In genomic region chr15:51162865-51163762, GRCh38 we compare ENCODE assay signal across 8 cellular contexts.
A peak's percentile ranks its signal among the peaks of the same experiment; 100 is the strongest.
DNase-seq lines count a peak whose midpoint lies in the region; ATAC-seq, FAIRE-seq and TF ChIP-seq lines count a peak whose summit lies in the region.

No MANE protein-coding gene starts in this region.

- BruUV-seq in endothelial cell of umbilical vein (replicated peaks; lab: Mats Ljungman, UMichigan), result no TSS peak

- no peaks in the 10 kb centered on the region for H3K9me3 ChIP-seq in endothelial cell of umbilical vein (replicated peaks; ENCODE audit: control insufficient read depth, insufficient read depth, low read length)

- peak overlapping the region in 1 of 3 experiments; percentile 23 for H3K4me3 ChIP-seq in endothelial cell of umbilical vein (replicated peaks in 1 of 3; ENCODE audit: insufficient read depth in 1 of 3, low read depth in 1 of 3, low read length in 3 of 3)

- peak; percentile 87 to 94 for TF ChIP-seq CTCF in endothelial cell of umbilical vein (IDR thresholded peaks at IDR 0.05; ENCODE audit: extremely low read depth in 1 of 2, insufficient read depth in 1 of 2, low read depth in 1 of 2, low read length in 2 of 2)

- H3K4me2 ChIP-seq in endothelial cell of umbilical vein (ENCODE audit: insufficient read depth, low read length), result peak overlapping the region; percentile 66

- H3K9ac ChIP-seq in endothelial cell of umbilical vein (replicated peaks; ENCODE audit: extremely low read depth, insufficient read depth, low read length), result no peak overlapping the region

- H2AFZ ChIP-seq in endothelial cell of umbilical vein (ENCODE audit: low read depth, low read length), result peak overlapping the region; percentile 77

- POLR2A ChIA-PET in endothelial cell of umbilical vein (lab: Charles Lee), result interaction anchor here (0.7 kb wide), 1 partner anchor 8 kb away, joined by 3 read pairs; no protein-coding TSS in a partner anchor

- DNase-seq in NCI-H524 (lab: John Stamatoyannopoulos, UW) (peak; percentile 45 to 61), NCI-H524 treated with DMSO at 0.1 percent for 48 hours (lab: John Stamatoyannopoulos, UW) (no peak), NCI-H774 (lab: John Stamatoyannopoulos, UW) (peak; percentile 56), endothelial cell of umbilical vein (ENCODE audit: low read depth, low spot score) (peak; percentile 85), middle frontal gyrus (ENCODE audit: extremely low spot score, low spot score) (peak; percentile 61)
- DNase-seq in activated CD8-positive, alpha-beta memory T cell treated with anti-CD3 and anti-CD28 coated beads for 48 hours (ENCODE audit: low read depth in 2 of 3, low spot score in 2 of 3), result peak; percentile 11 to 49 (median 16)
- peak; percentile 23 to 45 for DNase-seq in stimulated activated CD8-positive, alpha-beta memory T cell treated with anti-CD3 and anti-CD28 coated beads, Interleukin-2, amount 100 ng/mL, for 48 hours (ENCODE audit: low read depth in 2 of 2)

- H3K27me3 ChIP-seq in endothelial cell of umbilical vein (ENCODE audit: control insufficient read depth in 2 of 2, insufficient read depth in 2 of 2, low read length in 2 of 2), result peaks cover 9 to 12% of the 10 kb centered on the region in 2 experiments

- no peaks in the 10 kb centered on the region for H4K20me1 ChIP-seq in endothelial cell of umbilical vein (replicated peaks; ENCODE audit: control insufficient read depth, extremely low read depth, insufficient read depth, low read length)

- CTCF ChIA-PET in endothelial cell of umbilical vein (lab: Charles Lee), result interaction anchor here (0.6 to 4.5 kb wide), 93 partner anchors 9 to 810 kb away, joined by 3 to 470 read pairs (median 5); no protein-coding TSS in a partner anchor

- H3K9me1 ChIP-seq in endothelial cell of umbilical vein (replicated peaks; ENCODE audit: control insufficient read depth, extremely low read depth, insufficient read depth, low read length), result no peaks in the 10 kb centered on the region

- dilution Hi-C loops in endothelial cell of umbilical vein (cut with MboI; ENCODE audit: extremely low pct_ligation_motif_present, low sequenced_read_pairs), result no loop called here

- FAIRE-seq in endothelial cell of umbilical vein (lab: Jason Lieb, UNC), result peak; percentile 77

- intact Hi-C loops in endothelial cell of umbilical vein (cut with micrococcal nuclease), result loop anchor here (1.0 to 2.0 kb wide), 7 partner anchors 29 to 336 kb away; no protein-coding TSS in a partner anchor

- peaks cover 4% of the 10 kb centered on the region for H3K4me1 ChIP-seq in endothelial cell of umbilical vein (ENCODE audit: control insufficient read depth, extremely low read depth, insufficient read depth, low read length)

- H3K36me3 ChIP-seq in endothelial cell of umbilical vein (ENCODE audit: control insufficient read depth in 2 of 2, extremely low read depth in 1 of 2, insufficient read depth in 2 of 2, low read length in 2 of 2), result no peaks in the 10 kb centered on the region

- no peak overlapping the region for H3K27ac ChIP-seq in endothelial cell of umbilical vein (ENCODE audit: insufficient read depth, low read depth, low read length)

- no peaks in the 10 kb centered on the region for H3K79me2 ChIP-seq in endothelial cell of umbilical vein (ENCODE audit: control insufficient read depth, insufficient read depth, low read length)

- TF ChIP-seq POLR2A in endothelial cell of umbilical vein (IDR thresholded peaks at IDR 0.05; ENCODE audit: low read depth, low read length), result no peak

- ATAC-seq in HG03378 (IDR thresholded peaks at IDR 0.05; ENCODE audit: unreplicated experiment), result peak; percentile 73

TF ChIP-seq in endothelial cell of umbilical vein, 7 proteins besides CTCF, POLR2A, EP300 and RAD21:
- TF ChIP-seq FOS (IDR thresholded peaks at IDR 0.05; ENCODE audit: borderline replicate concordance, insufficient read depth, low read length) (peak; percentile 86), POLR2AphosphoS5 (IDR thresholded peaks at IDR 0.05; ENCODE audit: insufficient read depth, low read depth, low read length) (no peak), MYC (IDR thresholded peaks at IDR 0.05; ENCODE audit: low read depth, low read length) (no peak), GATA2 (IDR thresholded peaks at IDR 0.05; ENCODE audit: insufficient read depth, insufficient read length, low read depth, low read length) (peak; percentile 73), JUN (IDR thresholded peaks at IDR 0.05; ENCODE audit: borderline replicate concordance, insufficient read depth, insufficient read length, low read depth) (peak; percentile 50), MAX (IDR thresholded peaks at IDR 0.05; ENCODE audit: insufficient read depth, insufficient read length) (no peak), EZH2 (IDR thresholded peaks at IDR 0.05; ENCODE audit: borderline replicate concordance, low read depth, low read length, severe bottlenecking) (no peak)
